Comparison of ENCODE assay signal across 8 cellular contexts in the genomic region with DNA sequence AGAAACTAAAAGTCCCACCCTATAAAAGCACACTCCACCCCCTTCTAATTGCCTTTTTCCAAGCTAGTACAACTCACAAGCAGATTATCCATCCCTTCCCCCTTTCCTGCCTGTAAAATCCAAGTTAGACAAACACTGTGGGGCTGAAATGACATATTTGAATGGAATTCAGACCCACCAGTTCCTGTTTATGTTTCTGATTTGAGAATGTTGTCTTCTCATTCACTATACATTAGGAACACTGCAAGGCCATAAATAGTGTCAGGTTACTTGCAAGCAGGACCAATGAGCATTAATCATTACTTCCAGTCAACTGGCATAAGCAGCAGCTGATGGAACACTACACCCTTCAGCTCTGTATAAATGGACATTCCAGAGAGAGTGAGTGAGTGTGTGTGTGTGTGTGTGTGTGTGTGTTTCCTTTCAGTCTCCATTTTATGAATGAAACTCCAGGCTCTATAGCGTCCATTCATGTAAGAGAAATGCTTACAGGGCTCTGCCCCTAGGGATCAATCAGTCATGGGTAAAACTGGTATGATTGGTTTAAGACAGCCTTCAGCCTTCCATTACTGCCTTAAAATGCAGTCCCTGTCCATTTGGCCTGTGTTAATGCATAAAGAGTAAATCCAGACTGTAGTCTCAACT.
DNase-seq lines count a peak whose midpoint lies in the region; ATAC-seq, FAIRE-seq and TF ChIP-seq lines count a peak whose summit lies in the region.

No MANE protein-coding gene starts in this region.

- H4K8ac ChIP-seq in IMR-90 (ENCODE audit: low read depth in 2 of 2, low read length in 2 of 2): peak overlapping the region; percentile 38 to 95

- BruUV-seq in IMR-90 (replicated peaks; lab: Mats Ljungman, UMichigan): no TSS peak

- POLR2A ChIA-PET in IMR-90 (lab: Charles Lee; ENCODE audit: unreplicated experiment): no interaction called here

- H3K4ac ChIP-seq in IMR-90 (ENCODE audit: low read depth, low read length): peak overlapping the region; percentile 95

- H3K18ac ChIP-seq in IMR-90 (ENCODE audit: low read depth, low read length): peak overlapping the region; percentile 86

- H3K27ac ChIP-seq in IMR-90 (ENCODE audit: insufficient read depth, low read length): peak overlapping the region; percentile 76

- no peak overlapping the region for H2AK9ac ChIP-seq in IMR-90 (replicated peaks; ENCODE audit: low read depth, low read length, poor library complexity)

- H2AK5ac ChIP-seq in IMR-90 (ENCODE audit: low read depth, low read length): peak overlapping the region; percentile 67

- intact Hi-C loops in IMR-90 (cut with micrococcal nuclease): loop anchor here (1.0 to 5.0 kb wide), 4 partner anchors 61 to 198 kb away; a partner anchor contains a TSS

- no CpG with 5 or more reads among the region's 1 CpG for WGBS in IMR-90 (ENCODE audit: extremely low coverage in 2 of 2, insufficient read length in 1 of 2), 2 experiments

- TF ChIP-seq CTCF in IMR-90 (conservative IDR thresholded peaks at IDR 0.05; ENCODE audit: low read depth, low read length): no peak
- no peak for TF ChIP-seq CTCF in fibroblast of the aortic adventitia (IDR thresholded peaks at IDR 0.05; ENCODE audit: insufficient read depth, low read length)

- peaks cover 1% of the 10 kb centered on the region; the same call in 1 of the 2 replicates for H3K4me1 ChIP-seq in IMR-90 (ENCODE audit: control insufficient read depth, insufficient read depth, low read length)

- no peaks in the 10 kb centered on the region for H4K20me1 ChIP-seq in IMR-90 (ENCODE audit: insufficient read depth, low read length)

- DNase-seq in IMR-90: peak; percentile 100
- peak; percentile 100 for DNase-seq in RPMI7951 (ENCODE audit: low read depth)
- peak; percentile 97 for DNase-seq in fibroblast of the aortic adventitia (ENCODE audit: low read depth)
- DNase-seq in skeletal muscle cell (ENCODE audit: low read depth): peak; percentile 100
- DNase-seq in activated naive CD4-positive, alpha-beta T cell (lab: John Stamatoyannopoulos, UW): no peak

- H3K27me3 ChIP-seq in IMR-90 (ENCODE audit: control insufficient read depth, insufficient read depth, low read length): no peaks in the 10 kb centered on the region

- H3K9me3 ChIP-seq in IMR-90 (ENCODE audit: control insufficient read depth, insufficient read depth, low read length): no peaks in the 10 kb centered on the region

- H3K14ac ChIP-seq in IMR-90 (replicated peaks; ENCODE audit: low read depth, low read length): peak overlapping the region; percentile 95

- H4K5ac ChIP-seq in IMR-90 (ENCODE audit: low read depth, low read length): peak overlapping the region; percentile 74

- peak overlapping the region; percentile 73 for H2AFZ ChIP-seq in IMR-90 (replicated peaks; ENCODE audit: low read length, poor library complexity)

- peak overlapping the region; percentile 80 for H3K4me2 ChIP-seq in IMR-90 (ENCODE audit: low read depth, low read length)

- H3K9ac ChIP-seq in IMR-90 (ENCODE audit: low read depth, low read length): 0 out of 2 replicates have a peak overlapping the region, but pooled peaks have one; percentile 7

- H3K23ac ChIP-seq in IMR-90 (ENCODE audit: low read depth, low read length): peak overlapping the region; percentile 97

- H2BK20ac ChIP-seq in IMR-90 (ENCODE audit: low read depth, low read length): peak overlapping the region; percentile 98

- CTCF ChIA-PET in IMR-90 (lab: Yijun Ruan, JAX): interaction anchor here (0.5 to 1.1 kb wide), 3 partner anchors 61 to 400 kb away, joined by 3 to 8 read pairs (median 3); a partner anchor contains a TSS

- peak overlapping the region; percentile 97 for H2BK120ac ChIP-seq in IMR-90 (ENCODE audit: low read depth, low read length)

- no peak overlapping the region for H3K4me3 ChIP-seq in IMR-90 (ENCODE audit: insufficient read depth, low read depth, low read length)
- peak overlapping the region; percentile 18 for H3K4me3 ChIP-seq in fibroblast of the aortic adventitia (ENCODE audit: low read depth, low read length)
- H3K4me3 ChIP-seq in skeletal muscle cell (ENCODE audit: low read depth, low read length): no peak overlapping the region

- TF ChIP-seq RAD21 in IMR-90 (IDR thresholded peaks at IDR 0.05; ENCODE audit: low read length): peak; percentile 18; the same call in 1 of the 2 replicates

- peak overlapping the region; percentile 82 for H4K91ac ChIP-seq in IMR-90 (ENCODE audit: insufficient read depth, low read depth, low read length)

- peak; percentile 99 for FAIRE-seq in A204.1 (lab: Jason Lieb, UNC)

- dilution Hi-C loops in IMR-90 (cut with HindIII; ENCODE audit: low sequenced_read_pairs, unreplicated experiment): no loop called here

- H3K9me1 ChIP-seq in IMR-90 (ENCODE audit: insufficient read depth, low read length): no peaks in the 10 kb centered on the region

- H2BK5ac ChIP-seq in IMR-90 (ENCODE audit: low read depth, low read length, poor library complexity, severe bottlenecking): peak overlapping the region; percentile 97

- 0 out of 4 replicates have a peak, but pooled peaks cover 0 to 3% of the 10 kb centered on the region in 2 experiments for H3K79me1 ChIP-seq in IMR-90 (ENCODE audit: low read depth in 1 of 2, low read length in 2 of 2)

- peak; percentile 94 for ATAC-seq in IMR-90 (ENCODE audit: low read depth)
- no peak for ATAC-seq in GM18519 (IDR thresholded peaks at IDR 0.05; ENCODE audit: low FRiP score, unreplicated experiment)
- ATAC-seq in GM19463 (IDR thresholded peaks at IDR 0.05; ENCODE audit: unreplicated experiment): no peak

- peak overlapping the region; percentile 60 for H3K56ac ChIP-seq in IMR-90 (ENCODE audit: extremely low read depth, insufficient read depth, low read length)

- in situ Hi-C loops in IMR-90 (cut with MboI; ENCODE audit: low sequenced_read_pairs): loop anchor here (5.0 kb wide), 1 partner anchor 62 kb away; no protein-coding TSS in a partner anchor

- no peaks in the 10 kb centered on the region for H3K36me3 ChIP-seq in IMR-90 (ENCODE audit: control insufficient read depth, insufficient read depth, low read length)

- peak overlapping the region; percentile 93 for H2BK15ac ChIP-seq in IMR-90 (ENCODE audit: low read depth, low read length)

- no peak for TF ChIP-seq POLR2A in IMR-90 (IDR thresholded peaks at IDR 0.05; ENCODE audit: low read depth, low read length)

TF ChIP-seq in IMR-90, 13 proteins besides CTCF, POLR2A, EP300 and RAD21:
- TF ChIP-seq NFE2L2 (IDR thresholded peaks at IDR 0.05; ENCODE audit: low read depth, low read length) (peak; percentile 29; the same call in 1 of the 2 replicates), BHLHE40 (IDR thresholded peaks at IDR 0.05; ENCODE audit: low read depth, low read length) (peak; percentile 13; the same call in 1 of the 2 replicates), MAFK (IDR thresholded peaks at IDR 0.05; ENCODE audit: low read depth, low read length) (0 out of 2 replicates have a peak, but pooled peaks have one; percentile 1), CEBPB (IDR thresholded peaks at IDR 0.05; ENCODE audit: low read depth, low read length) (0 out of 2 replicates have a peak, but pooled peaks have one; percentile 11), MAZ (IDR thresholded peaks at IDR 0.05; ENCODE audit: borderline replicate concordance, low read depth, low read length) (no peak; the same call in 1 of the 2 replicates), RCOR1 (IDR thresholded peaks at IDR 0.05; ENCODE audit: insufficient replicate concordance, low read length) (peak; percentile 63), RFX5 (IDR thresholded peaks at IDR 0.05; ENCODE audit: low read depth, low read length) (no peak), SMC3 (IDR thresholded peaks at IDR 0.05; ENCODE audit: low read depth, low read length) (0 out of 2 replicates have a peak, but pooled peaks have one; percentile 14), MXI1 (IDR thresholded peaks at IDR 0.05; ENCODE audit: borderline replicate concordance, low read depth, low read length) (no peak), FOS (IDR thresholded peaks at IDR 0.05; ENCODE audit: low read depth, low read length) (peak; percentile 78), CHD1 (IDR thresholded peaks at IDR 0.05; ENCODE audit: low read depth, low read length) (no peak)
- TF ChIP-seq, protein P1, sequence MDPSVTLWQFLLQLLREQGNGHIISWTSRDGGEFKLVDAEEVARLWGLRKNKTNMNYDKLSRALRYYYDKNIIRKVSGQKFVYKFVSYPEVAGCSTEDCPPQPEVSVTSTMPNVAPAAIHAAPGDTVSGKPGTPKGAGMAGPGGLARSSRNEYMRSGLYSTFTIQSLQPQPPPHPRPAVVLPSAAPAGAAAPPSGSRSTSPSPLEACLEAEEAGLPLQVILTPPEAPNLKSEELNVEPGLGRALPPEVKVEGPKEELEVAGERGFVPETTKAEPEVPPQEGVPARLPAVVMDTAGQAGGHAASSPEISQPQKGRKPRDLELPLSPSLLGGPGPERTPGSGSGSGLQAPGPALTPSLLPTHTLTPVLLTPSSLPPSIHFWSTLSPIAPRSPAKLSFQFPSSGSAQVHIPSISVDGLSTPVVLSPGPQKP (IDR thresholded peaks at IDR 0.05; ENCODE audit: borderline replicate concordance, low read depth, low read length): no peak
- TF ChIP-seq, protein P2, sequence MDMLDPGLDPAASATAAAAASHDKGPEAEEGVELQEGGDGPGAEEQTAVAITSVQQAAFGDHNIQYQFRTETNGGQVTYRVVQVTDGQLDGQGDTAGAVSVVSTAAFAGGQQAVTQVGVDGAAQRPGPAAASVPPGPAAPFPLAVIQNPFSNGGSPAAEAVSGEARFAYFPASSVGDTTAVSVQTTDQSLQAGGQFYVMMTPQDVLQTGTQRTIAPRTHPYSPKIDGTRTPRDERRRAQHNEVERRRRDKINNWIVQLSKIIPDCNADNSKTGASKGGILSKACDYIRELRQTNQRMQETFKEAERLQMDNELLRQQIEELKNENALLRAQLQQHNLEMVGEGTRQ (IDR thresholded peaks at IDR 0.05; ENCODE audit: low read depth, low read length): peak; percentile 35; the same call in 1 of the 2 replicates

Comparison
In these comparisons a context has a peak if more than half of its experiments do, and no peak if none do; other contexts are left out.
1. DNase-seq: peak in IMR-90 (single experiment), RPMI7951 (single experiment), fibroblast of the aortic adventitia (single experiment) and skeletal muscle cell (single experiment); none in activated naive CD4-positive, alpha-beta T cell (0 of 4).